In genomic region chrX:43679058-43679457, GRCh38 we compare ENCODE assay signal across 31 cellular contexts. TPM values are rescaled to one million over a fixed set of nuclear protein-coding genes. Genes with fewer than 3 reads are reported as not detected.
"Had no signal": no experiment of that assay in that cellular context is flagged by ENCODE, and none has a peak within 500 bp of the region (broad histone marks: within the 10 kb centered on the region; RNA-seq: fewer than 3 reads in every experiment).

No MANE protein-coding gene starts in this region.

- H3K27ac ChIP-seq: ascending aorta, breast epithelium, cardiac muscle cell, colonic mucosa had no signal

- H3K4me3 Mint-ChIP-seq: activated CD4-positive, alpha-beta memory T cell treated with anti-CD3 and anti-CD28 coated beads for 36 hours; activated CD4-positive, alpha-beta T cell treated with anti-CD3 and anti-CD28 coated beads for 36 hours; activated CD4-positive, alpha-beta T cell treated with anti-CD3 and anti-CD28 coated beads, Interleukin-2, amount 10 ng/mL, durations not matched to agents 24 days and 14 days; activated CD8-positive, alpha-beta memory T cell treated with anti-CD3 and anti-CD28 coated beads, Interleukin-2, amount 10 ng/mL, durations not matched to agents 7 days and 5 days; activated CD8-positive, alpha-beta T cell treated with anti-CD3 and anti-CD28 coated beads, Interleukin-2, amount 10 ng/mL, durations not matched to agents 7 days and 5 days; activated naive CD4-positive, alpha-beta T cell treated with anti-CD3 and anti-CD28 coated beads, Interleukin-2, amount 10 ng/mL, durations not matched to agents 7 days and 5 days; activated naive CD8-positive, alpha-beta T cell treated with anti-CD3 and anti-CD28 coated beads, Interleukin-2, amount 10 ng/mL, durations not matched to agents 7 days and 5 days; activated T-cell treated with anti-CD3 and anti-CD28 coated beads, Interleukin-2, amount 50 U/mL, for 24 hours; activated T-cell treated with anti-CD3 and anti-CD28 coated beads, Interleukin-2, amount 50 U/mL, for 72 hours; brain; endodermal cell; T-helper 17 cell; T-helper 2 cell treated with Interferon-gamma antibody and Interleukin-4, amounts not matched to agents 5 μg/mL and 100 μg/mL, for 36 hours had no signal

- H3K9me3 Mint-ChIP-seq: activated CD4-positive, alpha-beta memory T cell treated with anti-CD3 and anti-CD28 coated beads for 36 hours; activated CD4-positive, alpha-beta T cell treated with anti-CD3 and anti-CD28 coated beads, Interleukin-2, amount 10 ng/mL, durations not matched to agents 24 days and 14 days; activated naive CD4-positive, alpha-beta T cell treated with anti-CD3 and anti-CD28 coated beads, Interleukin-2, amount 10 ng/mL, durations not matched to agents 7 days and 5 days; activated naive CD4-positive, alpha-beta T cell treated with anti-CD3 and anti-CD28 coated beads, Interleukin-2, amount 50 U/mL, for 72 hours; activated naive CD8-positive, alpha-beta T cell treated with anti-CD3 and anti-CD28 coated beads, Interleukin-2, amount 10 ng/mL, durations not matched to agents 7 days and 5 days; activated T-cell treated with anti-CD3 and anti-CD28 coated beads, Interleukin-2, amount 50 U/mL, for 24 hours; activated T-cell treated with anti-CD3 and anti-CD28 coated beads, Interleukin-2, amount 50 U/mL, for 72 hours; T-helper 2 cell treated with Interferon-gamma antibody and Interleukin-4, amounts not matched to agents 5 μg/mL and 100 μg/mL, for 36 hours had no signal

- H3K4me3 ChIP-seq: ascending aorta, breast epithelium, cardiac muscle cell, colonic mucosa, gastroesophageal sphincter had no signal

- H3K4me1 ChIP-seq: ascending aorta, breast epithelium, colonic mucosa had no signal

- H3K36me3 ChIP-seq: ascending aorta, breast epithelium, cardiac muscle cell, colonic mucosa had no signal

- DNase-seq: activated CD4-positive, alpha-beta memory T cell treated with anti-CD3 and anti-CD28 coated beads for 36 hours; activated CD4-positive, alpha-beta T cell treated with anti-CD3 and anti-CD28 coated beads for 36 hours; activated CD4-positive, alpha-beta T cell treated with anti-CD3 and anti-CD28 coated beads, Interleukin-2, amount 10 ng/mL, durations not matched to agents 24 days and 14 days; activated CD4-positive, CD25-positive, alpha-beta regulatory T cell; activated CD4-positive, CD25-positive, alpha-beta regulatory T cell treated with anti-CD3 and anti-CD28 coated beads, Interleukin-2, amount 50 U/mL, for 72 hours; activated CD8-positive, alpha-beta memory T cell treated with anti-CD3 and anti-CD28 coated beads, Interleukin-2, amount 10 ng/mL, durations not matched to agents 7 days and 5 days; activated CD8-positive, alpha-beta memory T cell treated with anti-CD3 and anti-CD28 coated beads, Interleukin-2, amount 50 U/mL, for 4 hours; activated CD8-positive, alpha-beta T cell treated with anti-CD3 and anti-CD28 coated beads, Interleukin-2, amount 10 ng/mL, durations not matched to agents 7 days and 5 days; activated gamma-delta T cell; activated naive CD4-positive, alpha-beta T cell; activated naive CD4-positive, alpha-beta T cell treated with anti-CD3 and anti-CD28 coated beads, Interleukin-2, amount 10 ng/mL, durations not matched to agents 7 days and 5 days; activated naive CD8-positive, alpha-beta T cell treated with anti-CD3 and anti-CD28 coated beads, Interleukin-2, amount 10 ng/mL, durations not matched to agents 7 days and 5 days; activated T-cell treated with anti-CD3 and anti-CD28 coated beads for 4 hours; activated T-cell treated with anti-CD3 and anti-CD28 coated beads, Interleukin-2, amount 50 U/mL, for 24 hours; activated T-cell treated with anti-CD3 and anti-CD28 coated beads, Interleukin-2, amount 50 U/mL, for 72 hours; central memory CD4-positive, alpha-beta T cell; cerebellar nuclear complex; colonic mucosa; effector memory CD4-positive, alpha-beta T cell; endodermal cell; T-helper 1 cell; T-helper 17 cell; T1000 had no signal

- H3K4me1 Mint-ChIP-seq: activated CD4-positive, alpha-beta T cell treated with anti-CD3 and anti-CD28 coated beads for 36 hours; activated CD4-positive, alpha-beta T cell treated with anti-CD3 and anti-CD28 coated beads, Interleukin-2, amount 10 ng/mL, durations not matched to agents 24 days and 14 days; activated CD8-positive, alpha-beta memory T cell treated with anti-CD3 and anti-CD28 coated beads, Interleukin-2, amount 10 ng/mL, durations not matched to agents 7 days and 5 days; activated naive CD4-positive, alpha-beta T cell treated with anti-CD3 and anti-CD28 coated beads, Interleukin-2, amount 10 ng/mL, durations not matched to agents 7 days and 5 days; activated naive CD8-positive, alpha-beta T cell treated with anti-CD3 and anti-CD28 coated beads, Interleukin-2, amount 10 ng/mL, durations not matched to agents 7 days and 5 days had no signal

- H3K27me3 ChIP-seq: ascending aorta, cardiac muscle cell, gastroesophageal sphincter had no signal

- H3K27me3 Mint-ChIP-seq: activated CD4-positive, alpha-beta memory T cell treated with anti-CD3 and anti-CD28 coated beads for 36 hours; activated CD4-positive, alpha-beta T cell treated with anti-CD3 and anti-CD28 coated beads, Interleukin-2, amount 10 ng/mL, durations not matched to agents 24 days and 14 days; activated CD8-positive, alpha-beta memory T cell treated with anti-CD3 and anti-CD28 coated beads, Interleukin-2, amount 10 ng/mL, durations not matched to agents 7 days and 5 days; activated naive CD4-positive, alpha-beta T cell treated with anti-CD3 and anti-CD28 coated beads, Interleukin-2, amount 10 ng/mL, durations not matched to agents 7 days and 5 days; activated naive CD8-positive, alpha-beta T cell treated with anti-CD3 and anti-CD28 coated beads, Interleukin-2, amount 10 ng/mL, durations not matched to agents 7 days and 5 days; T-helper 17 cell had no signal

- ATAC-seq: activated CD4-positive, alpha-beta T cell treated with anti-CD3 and anti-CD28 coated beads for 36 hours; activated CD8-positive, alpha-beta memory T cell treated with anti-CD3 and anti-CD28 coated beads, Interleukin-2, amount 10 ng/mL, durations not matched to agents 7 days and 5 days; activated CD8-positive, alpha-beta T cell treated with anti-CD3 and anti-CD28 coated beads, Interleukin-2, amount 10 ng/mL, durations not matched to agents 7 days and 5 days; activated naive CD4-positive, alpha-beta T cell treated with anti-CD3 and anti-CD28 coated beads, Interleukin-2, amount 50 U/mL, for 72 hours; activated T-cell treated with anti-CD3 and anti-CD28 coated beads, Interleukin-2, amount 50 U/mL, for 72 hours; esophagus mucosa; gastroesophageal sphincter; T-helper 17 cell had no signal

- H3K9me3 ChIP-seq: ascending aorta, breast epithelium, colonic mucosa, gastroesophageal sphincter had no signal

- H3K36me3 Mint-ChIP-seq: activated CD4-positive, alpha-beta memory T cell treated with anti-CD3 and anti-CD28 coated beads for 36 hours; activated CD8-positive, alpha-beta memory T cell treated with anti-CD3 and anti-CD28 coated beads, Interleukin-2, amount 10 ng/mL, durations not matched to agents 7 days and 5 days; activated naive CD4-positive, alpha-beta T cell treated with anti-CD3 and anti-CD28 coated beads, Interleukin-2, amount 10 ng/mL, durations not matched to agents 7 days and 5 days; activated naive CD8-positive, alpha-beta T cell treated with anti-CD3 and anti-CD28 coated beads, Interleukin-2, amount 10 ng/mL, durations not matched to agents 7 days and 5 days; brain had no signal

- H3K27ac Mint-ChIP-seq: activated CD4-positive, alpha-beta memory T cell treated with anti-CD3 and anti-CD28 coated beads for 36 hours; activated CD4-positive, alpha-beta T cell treated with anti-CD3 and anti-CD28 coated beads for 36 hours; activated CD4-positive, alpha-beta T cell treated with anti-CD3 and anti-CD28 coated beads, Interleukin-2, amount 10 ng/mL, durations not matched to agents 24 days and 14 days; activated CD8-positive, alpha-beta memory T cell treated with anti-CD3 and anti-CD28 coated beads, Interleukin-2, amount 10 ng/mL, durations not matched to agents 7 days and 5 days; activated CD8-positive, alpha-beta T cell treated with anti-CD3 and anti-CD28 coated beads, Interleukin-2, amount 10 ng/mL, durations not matched to agents 7 days and 5 days; activated naive CD4-positive, alpha-beta T cell treated with anti-CD3 and anti-CD28 coated beads, Interleukin-2, amount 10 ng/mL, durations not matched to agents 7 days and 5 days; activated naive CD4-positive, alpha-beta T cell treated with anti-CD3 and anti-CD28 coated beads, Interleukin-2, amount 50 U/mL, for 72 hours; activated naive CD8-positive, alpha-beta T cell treated with anti-CD3 and anti-CD28 coated beads, Interleukin-2, amount 10 ng/mL, durations not matched to agents 7 days and 5 days; activated T-cell treated with anti-CD3 and anti-CD28 coated beads, Interleukin-2, amount 50 U/mL, for 24 hours; activated T-cell treated with anti-CD3 and anti-CD28 coated beads, Interleukin-2, amount 50 U/mL, for 72 hours; endodermal cell; T-helper 17 cell; T-helper 2 cell treated with Interferon-gamma antibody and Interleukin-4, amounts not matched to agents 5 μg/mL and 100 μg/mL, for 36 hours had no signal

RNA-seq across cellular contexts. Expression of gene MAOA, which starts 23.0 kb away (rescaled TPM):
- total RNA-seq: activated CD8-positive, alpha-beta T cell treated with anti-CD3 and anti-CD28 coated beads, Interleukin-2, amount 10 ng/mL, durations not matched to agents 7 days and 5 days had no signal
